In genomic region chr1:220689696-220690095, GRCh38 we compare ENCODE assay signal across 9 cellular contexts. TPM values are rescaled to one million over a fixed set of nuclear protein-coding genes. Genes with fewer than 3 reads are reported as not detected.
A peak's percentile ranks its signal among the peaks of the same experiment; 100 is the strongest.
DNase-seq lines count a peak whose midpoint lies in the region; ATAC-seq, FAIRE-seq and TF ChIP-seq lines count a peak whose summit lies in the region.
"Had no signal": no experiment of that assay in that cellular context is flagged by ENCODE, and none has a peak within 500 bp of the region (broad histone marks: within the 10 kb centered on the region; RNA-seq: fewer than 3 reads in every experiment).

No MANE protein-coding gene starts in this region.

- H3K27ac ChIP-seq in SK-N-SH (ENCODE audit: low read depth in 2 of 2, low read length in 1 of 2): no peak overlapping the region
- H3K27ac ChIP-seq in ascending aorta: no peak overlapping the region
- no peak overlapping the region for H3K27ac ChIP-seq in kidney (ENCODE audit: low read depth in 2 of 2, low read length in 2 of 2)
- H3K27ac ChIP-seq in stomach: no peak overlapping the region
- H3K27ac ChIP-seq: 22Rv1 had no signal

- H3K79me2 ChIP-seq in SK-N-SH (ENCODE audit: insufficient read depth): no peaks in the 10 kb centered on the region

- no peak for ATAC-seq in SK-N-SH treated with all-trans-retinoic acid at 6 μM for 48 hours

- intact Hi-C loops in ascending aorta (cut with DNase I) (loop anchor here (1.0 to 5.0 kb wide), 3 partner anchors 44 to 188 kb away; partner anchors contain the start of gene HLX), kidney (cut with DNase I) (no loop called here), stomach (cut with DNase I; ENCODE audit: low total_unique reads) (loop anchor here (10.0 kb wide), 1 partner anchor 45 kb away; no protein-coding TSS in a partner anchor)

- TF ChIP-seq RAD21 in SK-N-SH (IDR thresholded peaks at IDR 0.05; ENCODE audit: low read length): no peak

- TF ChIP-seq POLR2A in stomach (IDR thresholded peaks at IDR 0.05): no peak

- no peaks in the 10 kb centered on the region for H3F3A ChIP-seq in SK-N-SH (replicated peaks; ENCODE audit: insufficient read depth)

- H3K9ac ChIP-seq in SK-N-SH (no peak overlapping the region), kidney (ENCODE audit: low read length in 2 of 2) (peak overlapping the region in 1 of 2 donors; percentile 5)

- peak overlapping the region; percentile 78 for H3K4me2 ChIP-seq in SK-N-SH

- H3K36me3 ChIP-seq in SK-N-SH (replicated peaks in 1 of 2; ENCODE audit: control insufficient read depth in 1 of 2, insufficient read depth in 2 of 2, low read length in 1 of 2) (no peaks in the 10 kb centered on the region), ascending aorta (no peaks in the 10 kb centered on the region), kidney (ENCODE audit: control insufficient read depth in 1 of 2, insufficient read depth in 2 of 2, low read length in 2 of 2) (no peaks in the 10 kb centered on the region), stomach (no peaks in the 10 kb centered on the region)

- CTCF ChIA-PET in SK-N-SH (lab: Yijun Ruan, JAX): interaction anchor here (0.5 to 3.8 kb wide), 12 partner anchors 9 to 500 kb away, joined by 3 to 16 read pairs (median 4); partner anchors contain the start of gene MTARC1

- TF ChIP-seq EP300 in SK-N-SH (IDR thresholded peaks at IDR 0.05; ENCODE audit: borderline replicate concordance in 1 of 2, low read depth in 1 of 2, low read length in 1 of 2) (no peak), stomach (IDR thresholded peaks at IDR 0.05) (no peak)

- FAIRE-seq in kidney (lab: Jason Lieb, UNC) (no peak), RCC 7860 (lab: Jason Lieb, UNC) (no peak)

- no peaks in the 10 kb centered on the region for H4K20me1 ChIP-seq in SK-N-SH (ENCODE audit: insufficient read depth)

- peak overlapping the region; percentile 72 to 80 for H3K4me3 ChIP-seq in SK-N-SH (ENCODE audit: low read depth in 2 of 2, low read length in 1 of 2)
- peak overlapping the region; percentile 75 to 77 for H3K4me3 ChIP-seq in ascending aorta
- H3K4me3 ChIP-seq in kidney (ENCODE audit: low read length in 2 of 2): peak overlapping the region; percentile 80
- peak overlapping the region; percentile 61 to 84 (median 75) for H3K4me3 ChIP-seq in stomach

- peaks cover 0 to 8% of the 10 kb centered on the region in 2 experiments; a peak in 1 of 4 replicates for H3K4me1 ChIP-seq in SK-N-SH (ENCODE audit: control insufficient read depth in 1 of 2, insufficient read depth in 2 of 2, low read depth in 1 of 2, low read length in 1 of 2)
- H3K4me1 ChIP-seq in ascending aorta: no peaks in the 10 kb centered on the region
- H3K4me1 ChIP-seq in kidney (ENCODE audit: control insufficient read depth in 1 of 2, insufficient read depth in 1 of 2, low read depth in 1 of 2, low read length in 2 of 2): peaks cover 5% of the 10 kb centered on the region in 2 donors
- H3K4me1 ChIP-seq in stomach: peaks cover 6 to 29% (median 23%) of the 10 kb centered on the region in 4 donors

- H3K9me2 ChIP-seq in SK-N-SH: no peaks in the 10 kb centered on the region

- POLR2A ChIA-PET in SK-N-SH (lab: Yijun Ruan, JAX): no interaction called here

- WGBS in SK-N-SH (ENCODE audit: low lambda C conversion rate): 49% methylated on average over 15 of the region's 15 CpGs
- 21 to 29% (median 29%) methylated on average over 15 of the region's 15 CpGs for WGBS in stomach, 5 donors

- H3K27me3 ChIP-seq in SK-N-SH (ENCODE audit: insufficient read depth) (no peaks in the 10 kb centered on the region), ascending aorta (no peaks in the 10 kb centered on the region), stomach (peaks cover 0 to 26% (median 0%) of the 10 kb centered on the region in 3 donors)

- H3K9me3 ChIP-seq in SK-N-SH: no peaks in the 10 kb centered on the region
- H3K9me3 ChIP-seq in ascending aorta: no peaks in the 10 kb centered on the region
- H3K9me3 ChIP-seq in kidney (ENCODE audit: control insufficient read depth in 1 of 2, low read length in 2 of 2): no peaks in the 10 kb centered on the region
- H3K9me3 ChIP-seq in stomach: no peaks in the 10 kb centered on the region

- no peak for DNase-seq in SK-N-SH
- DNase-seq in ascending aorta (ENCODE audit: low spot score in 2 of 2): no peak
- no peak for DNase-seq in kidney
- DNase-seq in stomach: no peak
- no peak for DNase-seq in RCC 7860 (ENCODE audit: low spot score)
- no peak for DNase-seq in occipital lobe (lab: John Stamatoyannopoulos, UW)
- no peak for DNase-seq in NAMALWA (ENCODE audit: low spot score)

- no peak for TF ChIP-seq CTCF in SK-N-SH (IDR thresholded peaks at IDR 0.05)
- no peak for TF ChIP-seq CTCF in ascending aorta (IDR thresholded peaks at IDR 0.05)
- TF ChIP-seq CTCF in kidney (IDR thresholded peaks at IDR 0.05; ENCODE audit: borderline replicate concordance, extremely low read depth, insufficient read depth): no peak
- no peak for TF ChIP-seq CTCF in stomach (IDR thresholded peaks at IDR 0.05)

- peak overlapping the region; percentile 69; the same call in 1 of the 2 replicates for H2AFZ ChIP-seq in SK-N-SH (ENCODE audit: low read depth)

TF ChIP-seq in SK-N-SH, 30 proteins besides CTCF, POLR2A, EP300 and RAD21 (continues in another document):
- TF ChIP-seq ZBTB33 (IDR thresholded peaks at IDR 0.05; ENCODE audit: borderline replicate concordance, low read depth) (no peak), TCF12 (IDR thresholded peaks at IDR 0.05) (no peak), JUND (IDR thresholded peaks at IDR 0.05) (no peak), EZH2phosphoT487 (IDR thresholded peaks at IDR 0.05; ENCODE audit: borderline replicate concordance, low read depth) (no peak)
- TF ChIP-seq, protein P1, sequence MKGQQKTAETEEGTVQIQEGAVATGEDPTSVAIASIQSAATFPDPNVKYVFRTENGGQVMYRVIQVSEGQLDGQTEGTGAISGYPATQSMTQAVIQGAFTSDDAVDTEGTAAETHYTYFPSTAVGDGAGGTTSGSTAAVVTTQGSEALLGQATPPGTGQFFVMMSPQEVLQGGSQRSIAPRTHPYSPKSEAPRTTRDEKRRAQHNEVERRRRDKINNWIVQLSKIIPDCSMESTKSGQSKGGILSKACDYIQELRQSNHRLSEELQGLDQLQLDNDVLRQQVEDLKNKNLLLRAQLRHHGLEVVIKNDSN (IDR thresholded peaks at IDR 0.05; ENCODE audit: borderline replicate concordance, low read depth): no peak

TF ChIP-seq in SK-N-SH treated with all-trans-retinoic acid at 6 μM for 48 hours, 23 proteins besides CTCF, POLR2A, EP300 and RAD21 (continues in another document):
- TF ChIP-seq ZNF8 (CRISPR knock-in tag; IDR thresholded peaks at IDR 0.05) (no peak), RARB (CRISPR knock-in tag; IDR thresholded peaks at IDR 0.05) (no peak), CSRNP3 (CRISPR knock-in tag; IDR thresholded peaks at IDR 0.05) (no peak), ISL1 (CRISPR knock-in tag; IDR thresholded peaks at IDR 0.05) (no peak), ARNTL (CRISPR knock-in tag; IDR thresholded peaks at IDR 0.05; ENCODE audit: borderline replicate concordance, low read depth) (no peak), GLIS3 (CRISPR knock-in tag; IDR thresholded peaks at IDR 0.05) (no peak), BACH2 (CRISPR knock-in tag; IDR thresholded peaks at IDR 0.05; ENCODE audit: borderline replicate concordance) (no peak)

RNA-seq across cellular contexts. Expression of gene C1orf115, which starts 0.5 kb away (rescaled TPM):
- 4.0 and 4.2 TPM in 2 replicates for polyA plus RNA-seq in SK-N-SH (2012; rRNA removed)
- 3.8 and 4.9 TPM in 2 replicates for polyA plus RNA-seq in SK-N-SH (2012; cell fraction: cytosol; rRNA removed)
- 1.8 and 2.1 TPM in 2 replicates for polyA plus RNA-seq in SK-N-SH (2012; cell fraction: nucleus; rRNA removed)
- 18.4 TPM for total RNA-seq in ascending aorta
- total RNA-seq in kidney: 29.0 TPM
- 53.8 TPM for polyA plus RNA-seq in kidney (ENCODE audit: insufficient read depth, low read depth, low replicate concordance)
- total RNA-seq in stomach: 10 to 100 TPM in 3 of 5 donors, 1 to 10 TPM in 2; 9.3 to 23.2 (median 12.3) TPM
- polyA plus RNA-seq in stomach: 10 to 100 TPM; 13.5 to 28.8 (median 21.7) TPM
- 31.0 TPM for total RNA-seq in occipital lobe

RNA-seq across cellular contexts. Expression of gene MTARC2, which starts 58.4 kb away (rescaled TPM):
- polyA plus RNA-seq in SK-N-SH (2012; rRNA removed) (6.0 and 6.1 TPM in 2 replicates), kidney (ENCODE audit: insufficient read depth, low read depth, low replicate concordance) (95.2 TPM), stomach (10 to 100 TPM in 2 of 3 donors, 1 to 10 TPM in 1; 7.3 to 18.3 (median 11.3) TPM)
- polyA plus RNA-seq in SK-N-SH (2012; cell fraction: cytosol; rRNA removed): 4.2 and 4.4 TPM in 2 replicates
- polyA plus RNA-seq in SK-N-SH (2012; cell fraction: nucleus; rRNA removed): 19.4 and 19.6 TPM in 2 replicates
- total RNA-seq in ascending aorta (23.7 TPM), kidney (28.6 TPM), stomach (10 to 100 TPM in 4 of 5 donors, 1 to 10 TPM in 1; 9.9 to 83.4 (median 51.3) TPM), occipital lobe (7.8 TPM)
